In genomic region chr3:78818161-78818985, GRCh38 we compare ENCODE assay signal across 21 cellular contexts.
"Had no signal": no experiment of that assay in that cellular context is flagged by ENCODE, and none has a peak within 500 bp of the region (broad histone marks: within the 10 kb centered on the region; RNA-seq: fewer than 3 reads in every experiment).

No MANE protein-coding gene starts in this region.

- H3K36me3 ChIP-seq: ascending aorta, sigmoid colon, spleen, tibial artery, vagina had no signal

- H3K4me1 ChIP-seq: ascending aorta, spleen had no signal

- H3K27ac ChIP-seq: ascending aorta, coronary artery, sigmoid colon, spleen, tibial artery, vagina had no signal

- H3K27me3 ChIP-seq: ascending aorta, sigmoid colon, spleen, tibial artery, vagina had no signal

- ATAC-seq: activated CD4-positive, CD25-positive, alpha-beta regulatory T cell treated with anti-CD3 and anti-CD28 coated beads, Interleukin-2, amount 50 U/mL, for 24 hours; activated T-cell treated with anti-CD3 and anti-CD28 coated beads, Interleukin-2, amount 50 U/mL, for 4 hours had no signal

- H3K4me3 ChIP-seq: ascending aorta, coronary artery, lung, sigmoid colon, spleen, tibial artery, vagina had no signal

- DNase-seq: activated CD4-positive, alpha-beta T cell treated with anti-CD3 and anti-CD28 coated beads, Interleukin-2, amount 10 ng/mL, durations not matched to agents 7 days and 5 days; activated CD8-positive, alpha-beta memory T cell treated with anti-CD3 and anti-CD28 coated beads, Interleukin-2, amount 50 U/mL, for 4 hours; activated naive CD4-positive, alpha-beta T cell treated with anti-CD3 and anti-CD28 coated beads, Interleukin-2, amount 50 U/mL, for 16 hours; activated T-cell treated with anti-CD3 and anti-CD28 coated beads, Interleukin-2, amount 50 U/mL, for 4 hours; erythroblast; foreskin melanocyte; glutamatergic neuron; hippocampal formation; islet precursor cell; nucleus accumbens; sigmoid colon; spleen; stimulated activated CD4-positive, alpha-beta T cell treated with anti-CD3 and anti-CD28 coated beads, Interleukin-4, amount 100 ng/mL, for 4 hours; stimulated activated naive CD4-positive, alpha-beta T cell; tibial artery had no signal

- H3K9me3 ChIP-seq: ascending aorta, sigmoid colon, tibial artery, vagina had no signal

- FAIRE-seq: endometrium had no signal
